Comparison of ENCODE assay signal across 9 cellular contexts in the genomic region with DNA sequence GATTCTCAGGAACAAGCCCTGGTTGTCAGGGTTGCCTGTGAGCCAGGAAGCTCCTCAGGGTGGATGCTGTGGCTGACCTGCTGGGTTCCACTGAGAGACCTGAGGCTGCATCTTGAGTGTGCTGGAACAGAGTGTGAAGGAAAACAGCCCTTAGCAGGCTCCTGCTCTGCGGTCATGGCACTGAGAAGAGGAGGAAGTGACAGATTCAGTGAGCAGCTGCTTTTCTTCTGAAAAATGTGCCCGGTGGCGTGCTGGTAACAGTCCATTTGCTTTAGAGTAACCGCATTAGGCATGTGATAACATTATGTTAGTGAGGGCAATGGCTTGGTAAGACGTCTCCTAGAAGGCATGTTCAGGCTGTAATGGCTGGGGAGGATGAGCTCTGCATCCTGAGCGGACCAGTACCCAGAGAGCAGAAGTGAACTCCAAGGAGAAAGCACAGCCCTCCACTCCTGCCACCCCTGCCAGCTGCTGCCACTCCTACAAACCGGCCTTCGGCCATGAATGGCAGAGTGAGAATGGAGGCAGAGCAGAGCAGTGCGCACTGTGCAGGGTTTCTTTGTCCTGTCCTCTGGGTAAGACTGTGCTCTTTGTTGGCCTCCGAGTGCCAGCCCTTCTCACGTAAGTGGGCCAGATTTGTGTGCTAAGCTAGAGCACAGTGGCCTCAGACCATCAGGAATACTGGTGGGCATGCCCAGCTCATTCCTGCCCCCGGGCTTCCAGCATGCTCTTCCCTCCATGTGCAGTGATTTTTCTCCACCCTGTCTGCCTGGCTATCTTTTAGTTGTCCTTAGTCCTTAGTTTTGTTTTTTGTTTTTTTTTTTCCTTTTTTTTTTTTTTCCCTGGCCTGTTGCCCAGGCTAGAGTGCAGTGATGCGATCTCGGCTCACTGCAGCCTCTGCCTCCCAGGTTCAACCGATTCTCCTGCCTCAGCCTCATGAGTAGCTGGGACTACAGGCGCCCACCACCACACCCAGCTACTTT.
DNase-seq lines count a peak whose midpoint lies in the region; ATAC-seq and TF ChIP-seq lines count a peak whose summit lies in the region.
"Had no signal": no experiment of that assay in that cellular context is flagged by ENCODE, and none has a peak within 500 bp of the region (broad histone marks: within the 10 kb centered on the region; RNA-seq: fewer than 3 reads in every experiment).

No MANE protein-coding gene starts in this region.

- no peaks in the 10 kb centered on the region for H4K20me1 ChIP-seq in OCI-LY3 (ENCODE audit: insufficient read depth, low read length)

- DNase-seq in mucosa of descending colon: peak in 2 of 3 donors; percentile 10 to 50
- no peak for DNase-seq in activated T-cell treated with anti-CD3 and anti-CD28 coated beads, Interleukin-2, amount 50 U/mL, for 1 hour
- no peak for DNase-seq in GM03348 (ENCODE audit: low spot score)
- DNase-seq in NCI-H748 treated with DMSO at 0.1 percent for 48 hours (lab: John Stamatoyannopoulos, UW): no peak
- DNase-seq in NCI-H82 (lab: John Stamatoyannopoulos, UW): no peak

- H2AFZ ChIP-seq in OCI-LY3 (ENCODE audit: low read depth, low read length): no peak overlapping the region

- ATAC-seq in GM18870 (IDR thresholded peaks at IDR 0.05; ENCODE audit: unreplicated experiment) (peak; percentile 56), HG02798 (IDR thresholded peaks at IDR 0.05; ENCODE audit: poor library complexity, unreplicated experiment) (peak; percentile 76), mucosa of descending colon (peak; percentile 77)
- ATAC-seq: K562 had no signal

- no peaks in the 10 kb centered on the region for H3K27me3 ChIP-seq in OCI-LY3 (ENCODE audit: low read depth, low read length)

- TF ChIP-seq CTCF in OCI-LY3 (IDR thresholded peaks at IDR 0.05; ENCODE audit: low read depth, low read length) (no peak), mucosa of descending colon (IDR thresholded peaks at IDR 0.05) (no peak)

- peaks cover 55% of the 10 kb centered on the region for H3K4me1 ChIP-seq in OCI-LY3 (ENCODE audit: low read length)
- no peaks in the 10 kb centered on the region for H3K4me1 ChIP-seq in mucosa of descending colon (ENCODE audit: low read depth)

- H3K9me3 ChIP-seq in OCI-LY3 (ENCODE audit: insufficient read depth, low read length): no peaks in the 10 kb centered on the region
- no peaks in the 10 kb centered on the region for H3K9me3 ChIP-seq in mucosa of descending colon

- intact Hi-C loops in mucosa of descending colon (cut with DNase I, micrococcal nuclease): no loop called here

- peak overlapping the region; percentile 86 for H3K27ac ChIP-seq in OCI-LY3 (ENCODE audit: low read length)

- H3K4me3 ChIP-seq in OCI-LY3 (ENCODE audit: low read length) (peak overlapping the region; percentile 55), mucosa of descending colon (no peak overlapping the region)
- H3K4me3 ChIP-seq: K562 had no signal

- H3K36me3 ChIP-seq in OCI-LY3 (replicated peaks; ENCODE audit: low read depth, low read length) (peaks cover 59% of the 10 kb centered on the region), mucosa of descending colon (ENCODE audit: low read depth) (no peaks in the 10 kb centered on the region)

- H3K9ac ChIP-seq in OCI-LY3 (ENCODE audit: low read length): peak overlapping the region; percentile 67

- peak overlapping the region; percentile 77 for H3K4me2 ChIP-seq in OCI-LY3 (ENCODE audit: low read length)

- peaks cover 22% of the 10 kb centered on the region for H3K79me2 ChIP-seq in OCI-LY3 (ENCODE audit: low read length)

Comparison
In these comparisons a context has a peak if more than half of its experiments do, and no peak if none do; other contexts are left out.
1. DNase-seq: peak in mucosa of descending colon (2 of 3); none in activated T-cell treated with anti-CD3 and anti-CD28 coated beads, Interleukin-2, amount 50 U/mL, for 1 hour (single experiment), GM03348 (single experiment), NCI-H748 treated with DMSO at 0.1 percent for 48 hours (single experiment) and NCI-H82 (single experiment).
2. Peak in every context shown above with its lines, with median percentiles within 50 percentile points of each other: ATAC-seq.